1 cellular context compared by ENCODE assay signal in the genomic region with DNA sequence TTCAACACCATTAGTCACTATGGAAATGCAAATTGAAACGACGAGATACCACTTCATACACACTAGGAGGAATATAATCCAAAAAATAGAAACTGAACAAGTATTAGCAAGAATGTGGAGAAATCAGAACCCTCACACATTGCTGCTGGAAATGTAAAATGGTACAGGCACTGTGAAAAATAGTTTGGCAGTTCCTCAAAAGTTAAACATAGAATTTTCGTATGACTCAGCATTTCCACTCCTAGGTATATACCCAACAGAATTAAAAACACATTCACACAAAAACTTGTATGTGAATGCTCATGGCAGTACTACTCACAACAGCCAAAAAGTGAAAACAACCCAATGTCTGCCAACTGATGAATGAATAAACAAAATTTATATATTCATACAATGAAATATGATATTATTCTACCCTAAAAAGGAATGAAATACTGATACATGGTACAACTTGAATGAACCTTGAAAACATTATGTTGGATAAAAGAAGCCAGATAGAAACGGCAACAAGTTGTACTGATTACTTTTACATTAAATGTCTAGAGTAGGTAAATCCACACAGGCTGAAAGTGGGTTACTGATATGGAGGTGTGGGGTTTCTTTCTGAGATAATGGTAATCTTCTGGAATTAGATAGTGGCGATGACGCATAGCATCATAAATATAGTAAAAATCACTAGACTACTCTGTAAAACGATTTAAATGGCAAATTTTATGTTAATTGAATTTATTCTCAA.
TF ChIP-seq lines count a peak whose summit lies in the region.

No MANE protein-coding gene starts in this region.

TF ChIP-seq in K562, 482 proteins besides CTCF, POLR2A, EP300 and RAD21 (continued from another document):
- TF ChIP-seq SNAPC5 (CRISPR knock-in tag; IDR thresholded peaks at IDR 0.05), result no peak
- no peak for TF ChIP-seq GABPA (tag; conservative IDR thresholded peaks at IDR 0.05; ENCODE audit: low read depth)
- peak; percentile 22; the same call in 1 of the 2 replicates for TF ChIP-seq FOXM1 (IDR thresholded peaks at IDR 0.05; ENCODE audit: low read depth)
- no peak for TF ChIP-seq FOXM1 (CRISPR knock-in tag; IDR thresholded peaks at IDR 0.05; ENCODE audit: low read depth)
- TF ChIP-seq, protein P1, sequence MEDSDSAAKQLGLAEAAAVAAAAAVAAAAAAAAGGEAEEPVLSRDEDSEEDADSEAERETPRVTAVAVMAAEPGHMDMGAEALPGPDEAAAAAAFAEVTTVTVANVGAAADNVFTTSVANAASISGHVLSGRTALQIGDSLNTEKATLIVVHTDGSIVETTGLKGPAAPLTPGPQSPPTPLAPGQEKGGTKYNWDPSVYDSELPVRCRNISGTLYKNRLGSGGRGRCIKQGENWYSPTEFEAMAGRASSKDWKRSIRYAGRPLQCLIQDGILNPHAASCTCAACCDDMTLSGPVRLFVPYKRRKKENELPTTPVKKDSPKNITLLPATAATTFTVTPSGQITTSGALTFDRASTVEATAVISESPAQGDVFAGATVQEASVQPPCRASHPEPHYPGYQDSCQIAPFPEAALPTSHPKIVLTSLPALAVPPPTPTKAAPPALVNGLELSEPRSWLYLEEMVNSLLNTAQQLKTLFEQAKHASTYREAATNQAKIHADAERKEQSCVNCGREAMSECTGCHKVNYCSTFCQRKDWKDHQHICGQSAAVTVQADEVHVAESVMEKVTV (CRISPR knock-in tag; IDR thresholded peaks at IDR 0.05), result no peak
- TF ChIP-seq MED1 (CRISPR knock-in tag; IDR thresholded peaks at IDR 0.05; ENCODE audit: borderline replicate concordance), result no peak
- TF ChIP-seq NFE2 (IDR thresholded peaks at IDR 0.05; ENCODE audit: low read depth), result peak; percentile 93
- TF ChIP-seq SMARCA4 (IDR thresholded peaks at IDR 0.05), result peak; percentile 60
- no peak for TF ChIP-seq HBP1 (CRISPR knock-in tag; IDR thresholded peaks at IDR 0.05)
- peak; percentile 99 for TF ChIP-seq C11orf30 (IDR thresholded peaks at IDR 0.05; ENCODE audit: low read depth)
- TF ChIP-seq CC2D1A (IDR thresholded peaks at IDR 0.05), result no peak; the same call in 1 of the 2 replicates
- TF ChIP-seq HNRNPK (IDR thresholded peaks at IDR 0.05; ENCODE audit: low read depth, low read length, poor library complexity, severe bottlenecking), result no peak
- TF ChIP-seq SRSF1 (IDR thresholded peaks at IDR 0.05; ENCODE audit: low read depth, low read length), result no peak
- no peak for TF ChIP-seq LARP7 (IDR thresholded peaks at IDR 0.05)
- TF ChIP-seq POLR2B (IDR thresholded peaks at IDR 0.05; ENCODE audit: low read depth, partially characterized antibody), result no peak
- TF ChIP-seq HNRNPUL1 (IDR thresholded peaks at IDR 0.05; ENCODE audit: low read length), result no peak
- no peak for TF ChIP-seq LCOR (CRISPR knock-in tag; IDR thresholded peaks at IDR 0.05)
- no peak for TF ChIP-seq FOS (IDR thresholded peaks at IDR 0.05; ENCODE audit: extremely low read depth, insufficient read length)
- TF ChIP-seq RBM15 (IDR thresholded peaks at IDR 0.05; ENCODE audit: insufficient read depth, low read length), result no peak
